Comparison of ENCODE assay signal across 21 cellular contexts in genomic region chr19:12272386-12272785, GRCh38. TPM values are rescaled to one million over a fixed set of nuclear protein-coding genes. Genes with fewer than 3 reads are reported as not detected.
A peak's percentile ranks its signal among the peaks of the same experiment; 100 is the strongest.
DNase-seq lines count a peak whose midpoint lies in the region; ATAC-seq and TF ChIP-seq lines count a peak whose summit lies in the region.
"Had no signal": no experiment of that assay in that cellular context is flagged by ENCODE, and none has a peak within 500 bp of the region (broad histone marks: within the 10 kb centered on the region; RNA-seq: fewer than 3 reads in every experiment).

No MANE protein-coding gene starts in this region.

- H3K79me2 ChIP-seq in osteoblast (ENCODE audit: insufficient read depth, low read length): peaks cover 19% of the 10 kb centered on the region

- no peak overlapping the region for H3K9ac ChIP-seq in BLaER1 treated with 17β-estradiol and CSF1 and Interleukin-3, amounts not matched to agents 10 nM and 100 nM
- no peak overlapping the region for H3K9ac ChIP-seq in HUES48 (ENCODE audit: low read depth, low read length)
- no peak overlapping the region for H3K9ac ChIP-seq in endodermal cell (ENCODE audit: extremely low read depth, low read length, poor library complexity, severe bottlenecking)

- H3K27me3 ChIP-seq in BLaER1 treated with 17β-estradiol and CSF1 and Interleukin-3, amounts not matched to agents 10 nM and 100 nM: no peaks in the 10 kb centered on the region; a peak in 1 of 22 replicates
- H3K27me3 ChIP-seq in HUES48 (ENCODE audit: control insufficient read depth, insufficient read depth, low read length) (no peaks in the 10 kb centered on the region), endodermal cell (ENCODE audit: control insufficient read depth, insufficient read depth, low read length, poor library complexity, severe bottlenecking) (no peaks in the 10 kb centered on the region), osteoblast (ENCODE audit: insufficient read depth, low read length) (no peaks in the 10 kb centered on the region)
- H3K27me3 ChIP-seq: MG63, SJCRH30 had no signal

- H3K9me3 Mint-ChIP-seq in endodermal cell: peaks cover 97% of the 10 kb centered on the region

- peak overlapping the region; percentile 3 to 52 (median 30); a peak in 12 of 20 replicates for H3K4me3 ChIP-seq in BLaER1 treated with 17β-estradiol and CSF1 and Interleukin-3, amounts not matched to agents 10 nM and 100 nM
- H3K4me3 ChIP-seq in HUES48 (ENCODE audit: low read depth, low read length) (peak overlapping the region; percentile 0; the same call in 1 of the 2 replicates), endodermal cell (ENCODE audit: low read length) (peak overlapping the region; percentile 71), osteoblast (ENCODE audit: insufficient read depth, low read length) (peak overlapping the region; percentile 13)
- H3K4me3 ChIP-seq: A549, MG63, SJCRH30 had no signal

- 75 to 93% methylated on average over 3 to 5 of the region's 5 CpGs for WGBS in endodermal cell (ENCODE audit: insufficient coverage in 1 of 2, insufficient read length in 1 of 2), 2 experiments

- no peak for DNase-seq in endodermal cell
- no peak for DNase-seq in osteoblast (ENCODE audit: insufficient read length, low spot score, missing footprints)
- DNase-seq in NOMO-1 treated with DMSO at 0.1 percent for 48 hours (lab: John Stamatoyannopoulos, UW; ENCODE audit: unreplicated experiment): no peak
- DNase-seq: C1 segment of cervical spinal cord, DMS79 treated with DMSO at 0.1 percent for 48 hours, GOT3, Kasumi-1, MG63, NCI-H1092, NCI-H146, NCI-H2029 treated with DMSO at 0.1 percent for 48 hours, NCI-H2171, NCI-H526, SJCRH30 had no signal

- H3K27ac Mint-ChIP-seq in endodermal cell: no peak overlapping the region
- H3K27ac Mint-ChIP-seq: IgD-negative memory B cell had no signal

- TF ChIP-seq CTCF in endodermal cell (conservative IDR thresholded peaks at IDR 0.05) (no peak), osteoblast (IDR thresholded peaks at IDR 0.05; ENCODE audit: extremely low read depth, low read depth, low read length) (no peak)

- peaks cover 99 to 100% (median 100%) of the 10 kb centered on the region in 11 experiments for H3K9me3 ChIP-seq in BLaER1 treated with 17β-estradiol and CSF1 and Interleukin-3, amounts not matched to agents 10 nM and 100 nM (replicated peaks in 1 of 11)
- peaks cover 89% of the 10 kb centered on the region for H3K9me3 ChIP-seq in HUES48 (ENCODE audit: control insufficient read depth, insufficient read depth, low read length)
- peaks cover 83% of the 10 kb centered on the region for H3K9me3 ChIP-seq in endodermal cell (ENCODE audit: control insufficient read depth, low read length)
- H3K9me3 ChIP-seq in osteoblast (ENCODE audit: low read depth, low read length): peaks cover 64% of the 10 kb centered on the region

- H3K4me1 Mint-ChIP-seq in endodermal cell: no peaks in the 10 kb centered on the region

- H2AFZ ChIP-seq in osteoblast (ENCODE audit: low read length): no peak overlapping the region

- H3K4me2 ChIP-seq in BLaER1 treated with 17β-estradiol and CSF1 and Interleukin-3, amounts not matched to agents 10 nM and 100 nM: no peak overlapping the region
- H3K4me2 ChIP-seq in osteoblast (ENCODE audit: insufficient read depth, low read length): no peak overlapping the region
- H3K4me2 ChIP-seq: A549 had no signal

- no peaks in the 10 kb centered on the region for H3K27me3 Mint-ChIP-seq in endodermal cell (ENCODE audit: insufficient read depth)
- H3K27me3 Mint-ChIP-seq: IgD-negative memory B cell had no signal

- H3K27ac ChIP-seq in BLaER1 treated with 17β-estradiol and CSF1 and Interleukin-3, amounts not matched to agents 10 nM and 100 nM: no peak overlapping the region
- H3K27ac ChIP-seq in HUES48 (ENCODE audit: low read depth, low read length): no peak overlapping the region
- no peak overlapping the region for H3K27ac ChIP-seq in endodermal cell (ENCODE audit: low read depth, low read length)
- no peak overlapping the region for H3K27ac ChIP-seq in osteoblast (ENCODE audit: low read depth, low read length)
- H3K27ac ChIP-seq: A549, SJCRH30 had no signal

- no peak overlapping the region for H3K4me3 Mint-ChIP-seq in endodermal cell

- ATAC-seq in HG03095 (IDR thresholded peaks at IDR 0.05; ENCODE audit: unreplicated experiment): no peak
- ATAC-seq in HG03520 (IDR thresholded peaks at IDR 0.05; ENCODE audit: unreplicated experiment): no peak
- no peak for ATAC-seq in GM18520 (IDR thresholded peaks at IDR 0.05; ENCODE audit: unreplicated experiment)
- ATAC-seq: A549 had no signal

- H3K36me3 Mint-ChIP-seq in endodermal cell (ENCODE audit: low read depth): peaks cover 76% of the 10 kb centered on the region

- H4K20me1 ChIP-seq in BLaER1 treated with 17β-estradiol and CSF1 and Interleukin-3, amounts not matched to agents 10 nM and 100 nM: no peaks in the 10 kb centered on the region
- no peaks in the 10 kb centered on the region for H4K20me1 ChIP-seq in osteoblast (ENCODE audit: insufficient read depth, low read length)

- no peaks in the 10 kb centered on the region for H3K4me1 ChIP-seq in BLaER1 treated with 17β-estradiol and CSF1 and Interleukin-3, amounts not matched to agents 10 nM and 100 nM
- H3K4me1 ChIP-seq in HUES48 (ENCODE audit: control insufficient read depth, insufficient read depth, low read length): no peaks in the 10 kb centered on the region
- no peaks in the 10 kb centered on the region for H3K4me1 ChIP-seq in endodermal cell (ENCODE audit: control insufficient read depth, insufficient read depth, low read length)
- H3K4me1 ChIP-seq in osteoblast (ENCODE audit: insufficient read depth, low read length): no peaks in the 10 kb centered on the region
- H3K4me1 ChIP-seq: A549, SJCRH30 had no signal

- H3K36me3 ChIP-seq in BLaER1 treated with 17β-estradiol and CSF1 and Interleukin-3, amounts not matched to agents 10 nM and 100 nM: peaks cover 79 to 94% (median 91%) of the 10 kb centered on the region in 11 experiments
- H3K36me3 ChIP-seq in HUES48 (ENCODE audit: control insufficient read depth, insufficient read depth, low read length) (peaks cover 37% of the 10 kb centered on the region), endodermal cell (ENCODE audit: control insufficient read depth, insufficient read depth, low read length) (peaks cover 70% of the 10 kb centered on the region), osteoblast (ENCODE audit: insufficient read depth, low read length) (peaks cover 48% of the 10 kb centered on the region)

RNA-seq across cellular contexts. Expression of gene ZNF44, which starts 22.3 kb away (rescaled TPM):
- total RNA-seq in endodermal cell (1 to 10 TPM; 9.5 TPM), osteoblast (10.0 and 11.2 TPM in 2 replicates)
- 5.7 TPM for polyA plus RNA-seq in endodermal cell (2013, experiment 1 of 2)
- 5.1 TPM for polyA plus RNA-seq in endodermal cell (2013, experiment 2 of 2)

Comparison
In these comparisons a context has a peak if more than half of its experiments do, and no peak if none do; other contexts are left out.
1. H3K4me3 ChIP-seq: peak in every context shown above with its lines; median percentile 71 in endodermal cell; 30 in BLaER1 treated with 17β-estradiol and CSF1 and Interleukin-3, amounts not matched to agents 10 nM and 100 nM; 13 in osteoblast; 0 in HUES48.